ENCODE assay signal across 8 cellular contexts in the genomic region with DNA sequence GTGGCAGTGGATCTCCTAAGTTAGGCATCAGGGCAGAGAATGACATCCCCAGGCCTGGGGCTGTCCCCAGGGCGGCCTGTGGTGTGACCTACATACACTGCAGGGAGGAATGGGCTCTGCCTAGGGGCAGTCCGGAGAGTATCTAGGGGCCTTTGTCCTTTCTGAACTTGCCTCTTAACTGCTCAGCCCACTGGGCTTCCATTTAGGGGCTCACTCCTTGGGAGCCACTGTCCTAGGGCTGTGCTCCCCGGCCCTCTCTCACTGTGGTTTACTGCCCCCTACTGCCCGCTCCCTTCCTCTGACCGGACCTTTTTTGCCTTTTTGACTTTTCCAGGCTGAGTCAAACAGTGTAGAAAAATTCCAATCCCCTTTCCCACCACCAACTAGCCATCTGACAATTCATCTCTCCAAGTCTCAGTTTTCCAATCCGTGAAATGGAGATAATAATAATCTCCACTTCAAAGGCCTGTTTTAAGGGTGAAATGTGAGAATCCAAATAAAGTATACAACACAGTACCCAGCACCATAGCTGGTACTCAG.
DNase-seq lines count a peak whose midpoint lies in the region; ATAC-seq, FAIRE-seq and TF ChIP-seq lines count a peak whose summit lies in the region.

No MANE protein-coding gene starts in this region.

- TF ChIP-seq CTCF in ovary (IDR thresholded peaks at IDR 0.05), result peak in 2 of 3 donors; percentile 15 to 46
- peak; percentile 77 for TF ChIP-seq CTCF in upper lobe of right lung (IDR thresholded peaks at IDR 0.05)

- intact Hi-C loops in ovary (cut with DNase I), result loop anchor here in 3 of 4 donors (5.0 to 10.0 kb wide), 2 partner anchors 236 to 239 kb away; no protein-coding TSS in a partner anchor
- intact Hi-C loops in upper lobe of right lung (cut with DNase I), result no loop called here

- no peak for TF ChIP-seq POLR2A in ovary (IDR thresholded peaks at IDR 0.05)

- no peak for FAIRE-seq in RCC 7860 (lab: Jason Lieb, UNC)

- 34 to 41% (median 37%) methylated on average over 6 of the region's 6 CpGs for WGBS in ovary, 3 donors

- H3K4me3 ChIP-seq in ovary (no peak overlapping the region), upper lobe of right lung (no peak overlapping the region)

- ATAC-seq in upper lobe of right lung, result peak; percentile 94
- no peak for ATAC-seq in GM21786 (IDR thresholded peaks at IDR 0.05; ENCODE audit: unreplicated experiment)

- H3K9me3 ChIP-seq in ovary (no peaks in the 10 kb centered on the region), upper lobe of right lung (no peaks in the 10 kb centered on the region)

- H3K4me1 ChIP-seq in ovary (ENCODE audit: insufficient read depth) (no peaks in the 10 kb centered on the region), upper lobe of right lung (no peaks in the 10 kb centered on the region)

- H3K36me3 ChIP-seq in ovary (no peaks in the 10 kb centered on the region), upper lobe of right lung (no peaks in the 10 kb centered on the region)

- no peak for TF ChIP-seq EP300 in ovary (IDR thresholded peaks at IDR 0.05)

- H3K27me3 ChIP-seq in ovary (no peaks in the 10 kb centered on the region), upper lobe of right lung (no peaks in the 10 kb centered on the region)

- DNase-seq in C1 segment of cervical spinal cord (lab: John Stamatoyannopoulos, UW), result peak in 10 of 14 donors; percentile 0 to 38 (median 6)
- peak; percentile 63 for DNase-seq in HCEC 1CT
- peak; percentile 11 for DNase-seq in RCC 7860 (ENCODE audit: low spot score)
- DNase-seq in activated T-helper 9 cell treated with anti-CD3 and anti-CD28 coated beads, Interleukin-2, amount 50 U/mL, for 16 hours (ENCODE audit: low read depth), result peak; percentile 20
- DNase-seq in germinal center (ENCODE audit: low spot score), result peak; percentile 14
- peak; percentile 21 to 64 (median 45) for DNase-seq in ovary
- DNase-seq in upper lobe of right lung, result peak; percentile 76

- no peak overlapping the region for H3K27ac ChIP-seq in ovary
- H3K27ac ChIP-seq in upper lobe of right lung, result no peak overlapping the region

Comparison
In these comparisons a context has a peak if more than half of its experiments do, and no peak if none do; other contexts are left out.
1. DNase-seq: peak in every context shown above with its lines; median percentile 76 in upper lobe of right lung; 63 in HCEC 1CT; 45 in ovary; 20 in activated T-helper 9 cell treated with anti-CD3 and anti-CD28 coated beads, Interleukin-2, amount 50 U/mL, for 16 hours; 14 in germinal center; 11 in RCC 7860; 6 in C1 segment of cervical spinal cord.